In the genomic region with DNA sequence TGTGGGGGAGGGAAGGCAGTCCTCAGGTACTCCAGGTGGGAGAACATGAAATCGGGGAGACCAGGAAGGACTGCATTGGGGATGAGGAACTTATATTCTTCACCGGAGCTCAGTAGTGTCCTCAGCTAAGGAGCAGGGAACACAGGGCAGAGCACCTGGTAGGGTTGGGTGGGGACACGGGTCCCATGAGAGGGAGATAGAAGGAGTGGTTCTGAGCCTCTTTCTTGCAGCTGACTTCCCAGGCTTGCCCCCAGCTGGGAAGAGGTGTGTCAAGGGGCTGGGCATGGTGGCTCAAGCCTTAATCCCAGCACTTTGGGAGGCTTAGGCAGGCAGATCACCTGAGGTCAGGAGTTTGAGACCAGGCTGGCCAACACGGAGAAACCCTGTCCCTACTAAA, we compare ENCODE assay signal across 9 cellular contexts. TPM values are rescaled to one million over a fixed set of nuclear protein-coding genes. Genes with fewer than 3 reads are reported as not detected.
A peak's percentile ranks its signal among the peaks of the same experiment; 100 is the strongest.
DNase-seq lines count a peak whose midpoint lies in the region; ATAC-seq and TF ChIP-seq lines count a peak whose summit lies in the region.
"Had no signal": no experiment of that assay in that cellular context is flagged by ENCODE, and none has a peak within 500 bp of the region (broad histone marks: within the 10 kb centered on the region; RNA-seq: fewer than 3 reads in every experiment).

No MANE protein-coding gene starts in this region.

- no peak for ATAC-seq in PC-3
- ATAC-seq in HG03159 (IDR thresholded peaks at IDR 0.05; ENCODE audit: unreplicated experiment) = no peak
- no peak for ATAC-seq in GM19035 (IDR thresholded peaks at IDR 0.05; ENCODE audit: unreplicated experiment)
- no peak for ATAC-seq in HG03095 (IDR thresholded peaks at IDR 0.05; ENCODE audit: unreplicated experiment)

- no peak overlapping the region for H2AFZ ChIP-seq in PC-3 (ENCODE audit: low read length)

- intact Hi-C loops in PC-3 (cut with micrococcal nuclease) = loop anchor here (10.0 kb wide), 1 partner anchor 50 kb away; a partner anchor contains a TSS

- no peaks in the 10 kb centered on the region for H3K27me3 ChIP-seq in CD8-positive, alpha-beta memory T cell (ENCODE audit: insufficient read depth, low read length, poor library complexity, severe bottlenecking)
- H3K27me3 ChIP-seq in PC-3 (ENCODE audit: low read length) = no peaks in the 10 kb centered on the region
- peaks cover 27% of the 10 kb centered on the region for H3K27me3 ChIP-seq in neutrophil
- H3K27me3 ChIP-seq: pancreas had no signal

- peak overlapping the region; percentile 72 for H3K27ac ChIP-seq in CD8-positive, alpha-beta memory T cell (ENCODE audit: low read depth, low read length)
- H3K27ac ChIP-seq in PC-3 (ENCODE audit: low read length) = peak overlapping the region; percentile 88
- H3K27ac ChIP-seq in neutrophil = peak overlapping the region; percentile 99

- POLR2A ChIA-PET in CD8-positive, alpha-beta memory T cell (lab: Charles Lee) = interaction anchor here (1.6 to 2.2 kb wide), 2 partner anchors 18 to 53 kb away, joined by 4 to 15 read pairs; a partner anchor contains a TSS
- POLR2A ChIA-PET in PC-3 (lab: Charles Lee; ENCODE audit: unreplicated experiment) = no interaction called here

- no peaks in the 10 kb centered on the region for H3K36me3 ChIP-seq in CD8-positive, alpha-beta memory T cell (ENCODE audit: insufficient read depth, low read length)
- H3K36me3 ChIP-seq in PC-3 (ENCODE audit: low read depth, low read length) (no peaks in the 10 kb centered on the region), neutrophil (no peaks in the 10 kb centered on the region)
- H3K36me3 ChIP-seq: pancreas had no signal

- H4K20me1 ChIP-seq in PC-3 (ENCODE audit: low read length) = no peaks in the 10 kb centered on the region

- peak overlapping the region; percentile 1 for H3K4me3 ChIP-seq in CD8-positive, alpha-beta memory T cell (ENCODE audit: low read length)
- H3K4me3 ChIP-seq in PC-3 (ENCODE audit: low read length) (peak overlapping the region; percentile 89), neutrophil (ENCODE audit: low read depth in 1 of 2, low read length in 1 of 2) (peak overlapping the region; percentile 82 to 88)

- no peaks in the 10 kb centered on the region for H3K9me2 ChIP-seq in PC-3 (replicated peaks; ENCODE audit: low read length)

- H3K9me3 ChIP-seq in CD8-positive, alpha-beta memory T cell (ENCODE audit: low read length) = no peaks in the 10 kb centered on the region
- no peaks in the 10 kb centered on the region for H3K9me3 ChIP-seq in PC-3 (ENCODE audit: low read length)
- H3K9me3 ChIP-seq in neutrophil = no peaks in the 10 kb centered on the region
- H3K9me3 ChIP-seq: pancreas had no signal

- TF ChIP-seq CTCF in PC-3 (conservative IDR thresholded peaks at IDR 0.05; ENCODE audit: low read depth, low read length) = no peak
- no peak for TF ChIP-seq CTCF in endothelial cell (IDR thresholded peaks at IDR 0.05; ENCODE audit: unreplicated experiment)
- no peak for TF ChIP-seq CTCF in neutrophil (IDR thresholded peaks at IDR 0.05)

- H3K4me2 ChIP-seq in PC-3 (ENCODE audit: low read length) = peak overlapping the region; percentile 95

- H3K9me3 Mint-ChIP-seq in CD8-positive, alpha-beta memory T cell = no peaks in the 10 kb centered on the region
- no peaks in the 10 kb centered on the region for H3K9me3 Mint-ChIP-seq in endothelial cell (ENCODE audit: unreplicated experiment)

- H3K27ac Mint-ChIP-seq in CD8-positive, alpha-beta memory T cell = peak overlapping the region; percentile 90 to 98 (median 95)
- H3K27ac Mint-ChIP-seq in endothelial cell (ENCODE audit: unreplicated experiment) = peak overlapping the region; percentile 76

- H3K4me3 Mint-ChIP-seq in CD8-positive, alpha-beta memory T cell = peak overlapping the region; percentile 72 to 92 (median 80)
- peak overlapping the region; percentile 87 for H3K4me3 Mint-ChIP-seq in endothelial cell (ENCODE audit: unreplicated experiment)

- peaks cover 34 to 62% (median 50%) of the 10 kb centered on the region in 3 donors for H3K4me1 Mint-ChIP-seq in CD8-positive, alpha-beta memory T cell
- peaks cover 61% of the 10 kb centered on the region for H3K4me1 Mint-ChIP-seq in endothelial cell (ENCODE audit: unreplicated experiment)

- peak overlapping the region; percentile 60; the same call in 1 of the 2 replicates for H3K9ac ChIP-seq in PC-3 (ENCODE audit: low read length)

- H3K79me2 ChIP-seq in PC-3 (ENCODE audit: low read length) = peaks cover 54% of the 10 kb centered on the region

- CTCF ChIA-PET in CD8-positive, alpha-beta memory T cell (lab: Charles Lee) = interaction anchor here (1.1 to 1.7 kb wide), 2 partner anchors 18 to 231 kb away, joined by 4 to 12 read pairs; a partner anchor contains a TSS
- CTCF ChIA-PET in PC-3 (lab: Charles Lee) = no interaction called here

- peaks cover 0 to 6% (median 0%) of the 10 kb centered on the region in 3 donors for H3K36me3 Mint-ChIP-seq in CD8-positive, alpha-beta memory T cell
- peaks cover 4% of the 10 kb centered on the region for H3K36me3 Mint-ChIP-seq in endothelial cell (ENCODE audit: low read depth, unreplicated experiment)

- peaks cover 48% of the 10 kb centered on the region for H3K4me1 ChIP-seq in CD8-positive, alpha-beta memory T cell (ENCODE audit: insufficient read depth, low read length)
- H3K4me1 ChIP-seq in PC-3 (ENCODE audit: insufficient read depth, low read length) (peaks cover 69% of the 10 kb centered on the region), neutrophil (ENCODE audit: control insufficient read depth in 1 of 2, insufficient read depth in 1 of 2, low read depth in 1 of 2, low read length in 1 of 2) (peaks cover 53 to 63% of the 10 kb centered on the region in 2 experiments)

- peaks cover 15% of the 10 kb centered on the region for H3F3A ChIP-seq in PC-3 (ENCODE audit: low read length, unreplicated experiment)

- no TSS peak for BruUV-seq in PC-3 (replicated peaks; lab: Mats Ljungman, UMichigan)

- peak in 1 of 5 donors; percentile 44 for DNase-seq in CD8-positive, alpha-beta memory T cell
- DNase-seq in PC-3 (no peak), endothelial cell (ENCODE audit: low spot score) (no peak), COLO829 (ENCODE audit: low spot score) (no peak)

- no peaks in the 10 kb centered on the region for H3K27me3 Mint-ChIP-seq in CD8-positive, alpha-beta memory T cell
- peaks cover 16% of the 10 kb centered on the region for H3K27me3 Mint-ChIP-seq in endothelial cell (ENCODE audit: unreplicated experiment)

RNA-seq across cellular contexts. Expression of a gene that starts 2.1 kb away (rescaled TPM):
- 100 to 1,000 TPM; 111 to 117 TPM for total RNA-seq in CD8-positive, alpha-beta memory T cell
- polyA plus RNA-seq in CD8-positive, alpha-beta memory T cell = 5.5 TPM
- total RNA-seq in PC-3 (2014; rRNA removed) (45.5 and 57.1 TPM in 2 replicates), endothelial cell (ENCODE audit: unreplicated experiment) (248 TPM)

RNA-seq across cellular contexts. Expression of a gene that starts 3.6 kb away (rescaled TPM):
- 1 to 10 TPM; 5.2 TPM for total RNA-seq in CD8-positive, alpha-beta memory T cell
- not detected for polyA plus RNA-seq in CD8-positive, alpha-beta memory T cell
- total RNA-seq in PC-3 (2014; rRNA removed) = 0.81 and 1.1 TPM in 2 replicates
- total RNA-seq in endothelial cell (ENCODE audit: unreplicated experiment) = 17.2 TPM

RNA-seq across cellular contexts. Expression of a gene that starts 18.3 kb away (rescaled TPM):
- total RNA-seq in CD8-positive, alpha-beta memory T cell = 10 to 100 TPM; 58.4 to 69.5 TPM
- 83.7 TPM for polyA plus RNA-seq in CD8-positive, alpha-beta memory T cell
- total RNA-seq in PC-3 (2014; rRNA removed) (35.4 and 36.6 TPM in 2 replicates), endothelial cell (ENCODE audit: unreplicated experiment) (33.6 TPM)

RNA-seq across cellular contexts. Expression of a gene that starts 34.1 kb away (rescaled TPM):
- total RNA-seq in CD8-positive, alpha-beta memory T cell = 10 to 100 TPM; 25.3 to 29.3 TPM
- 1.6 TPM for polyA plus RNA-seq in CD8-positive, alpha-beta memory T cell
- 8.9 and 15.6 TPM in 2 replicates for total RNA-seq in PC-3 (2014; rRNA removed)
- total RNA-seq in endothelial cell (ENCODE audit: unreplicated experiment) = 9.5 TPM

RNA-seq across cellular contexts. Expression of a gene that starts 46.3 kb away (rescaled TPM):
- total RNA-seq in CD8-positive, alpha-beta memory T cell = 1 to 10 TPM; 5.0 to 5.3 TPM
- polyA plus RNA-seq in CD8-positive, alpha-beta memory T cell = not detected
- total RNA-seq in PC-3 (2014; rRNA removed) (1.6 and 2.2 TPM in 2 replicates), endothelial cell (ENCODE audit: unreplicated experiment) (25.3 TPM)

Comparison
In these comparisons a context has a peak if more than half of its experiments do, and no peak if none do; other contexts are left out.
1. H3K4me3 ChIP-seq: peak in every context shown above with its lines; median percentile 89 in PC-3; 85 in neutrophil; 1 in CD8-positive, alpha-beta memory T cell.